Comparison of ENCODE assay signal across 15 cellular contexts in the genomic region with DNA sequence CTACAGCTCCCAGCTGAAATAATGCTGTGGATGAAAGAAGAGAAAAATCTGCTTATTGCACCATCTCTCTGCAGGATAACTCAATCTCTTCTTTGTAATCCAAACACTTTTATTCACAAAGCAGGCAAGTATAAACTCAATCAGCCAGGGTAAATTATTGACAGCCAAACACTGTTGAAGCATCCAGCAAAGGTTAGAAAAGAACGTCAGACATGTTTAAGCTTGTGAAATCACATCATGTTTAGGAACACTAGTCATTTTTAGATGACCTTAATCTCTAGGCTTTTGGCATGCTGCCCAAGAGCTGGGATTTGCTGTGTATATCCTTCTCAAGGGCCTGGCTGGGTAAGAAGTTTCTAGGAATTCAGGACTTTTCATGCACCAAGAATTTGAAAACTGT.
A peak's percentile ranks its signal among the peaks of the same experiment; 100 is the strongest.
DNase-seq lines count a peak whose midpoint lies in the region; ATAC-seq and TF ChIP-seq lines count a peak whose summit lies in the region.
"Had no signal": no experiment of that assay in that cellular context is flagged by ENCODE, and none has a peak within 500 bp of the region (broad histone marks: within the 10 kb centered on the region; RNA-seq: fewer than 3 reads in every experiment).

No MANE protein-coding gene starts in this region.

- no peak for DNase-seq in DND-41
- DNase-seq in NCI-H524 (lab: John Stamatoyannopoulos, UW): peak; percentile 61 to 88
- DNase-seq in choroid plexus epithelial cell (ENCODE audit: low read depth): peak; percentile 6
- DNase-seq in trophoblast cell: peak; percentile 94 to 99
- no peak for DNase-seq in omental fat pad (ENCODE audit: low spot score)
- DNase-seq in CD8-positive, alpha-beta T cell: no peak
- DNase-seq: activated CD4-positive, alpha-beta T cell treated with anti-CD3 and anti-CD28 coated beads, Interleukin-2, amount 50 U/mL, for 48 hours; amygdala; Karpas-422; NCI-H187; SHP77 treated with DMSO at 0.1 percent for 48 hours; stimulated activated naive CD4-positive, alpha-beta T cell treated with Interleukin-2 at 50 U/mL for 16 hours had no signal

- no peak overlapping the region for H4K8ac ChIP-seq in trophoblast cell (ENCODE audit: low read depth, low read length)

- H3K79me2 ChIP-seq in DND-41 (ENCODE audit: insufficient read depth, low read length) (no peaks in the 10 kb centered on the region), trophoblast cell (ENCODE audit: control insufficient read depth, insufficient read depth, low read length, poor library complexity) (no peaks in the 10 kb centered on the region)

- no peak overlapping the region for H3K27ac ChIP-seq in DND-41 (ENCODE audit: low read length)
- H3K27ac ChIP-seq in trophoblast cell (ENCODE audit: low read depth, low read length): no peak overlapping the region
- H3K27ac ChIP-seq in CD8-positive, alpha-beta T cell (ENCODE audit: low read depth, low read length): no peak overlapping the region

- H3K9me3 ChIP-seq in DND-41 (ENCODE audit: insufficient read depth, low read length, severe bottlenecking): peaks cover 13% of the 10 kb centered on the region
- H3K9me3 ChIP-seq in trophoblast cell (ENCODE audit: insufficient read depth, low read depth, low read length): no peaks in the 10 kb centered on the region
- H3K9me3 ChIP-seq in CD8-positive, alpha-beta T cell (ENCODE audit: low read length): no peaks in the 10 kb centered on the region

- no peak overlapping the region for H3K4ac ChIP-seq in trophoblast cell (ENCODE audit: low read depth, low read length)

- H3K4me1 ChIP-seq in DND-41 (ENCODE audit: insufficient read depth, low read length) (no peaks in the 10 kb centered on the region), trophoblast cell (ENCODE audit: control insufficient read depth in 1 of 2, insufficient read depth in 2 of 2, low read length in 2 of 2) (no peaks in the 10 kb centered on the region)
- no peaks in the 10 kb centered on the region for H3K4me1 ChIP-seq in CD8-positive, alpha-beta T cell (ENCODE audit: insufficient read depth, low read length)

- H2AK5ac ChIP-seq in trophoblast cell (ENCODE audit: low read length): no peak overlapping the region

- H3K4me3 ChIP-seq in DND-41 (ENCODE audit: low read depth in 1 of 2, low read length in 2 of 2): no peak overlapping the region
- H3K4me3 ChIP-seq in choroid plexus epithelial cell (ENCODE audit: low read depth, low read length): no peak overlapping the region
- no peak overlapping the region for H3K4me3 ChIP-seq in trophoblast cell (ENCODE audit: low read depth, low read length)
- H3K4me3 ChIP-seq in CD8-positive, alpha-beta T cell (ENCODE audit: low read depth, low read length): no peak overlapping the region

- H4K20me1 ChIP-seq in DND-41 (ENCODE audit: insufficient read depth, low read length): no peaks in the 10 kb centered on the region

- H3K79me1 ChIP-seq in trophoblast cell (ENCODE audit: low read length): no peaks in the 10 kb centered on the region

- CTCF ChIA-PET in CD8-positive, alpha-beta T cell (lab: Charles Lee): no interaction called here

- intact Hi-C loops in CD8-positive, alpha-beta T cell (cut with DNase I, micrococcal nuclease): no loop called here

- no peak overlapping the region for H2BK12ac ChIP-seq in trophoblast cell (ENCODE audit: low read length)

- H3K14ac ChIP-seq in trophoblast cell (ENCODE audit: low read length): no peak overlapping the region

- H4K12ac ChIP-seq in trophoblast cell (ENCODE audit: low read depth, low read length): no peak overlapping the region

- no peak overlapping the region for H2BK120ac ChIP-seq in trophoblast cell (ENCODE audit: insufficient read depth, low read length, poor library complexity)

- H3K27ac Mint-ChIP-seq in CD8-positive, alpha-beta T cell: no peak overlapping the region
- H3K27ac Mint-ChIP-seq: dendritic cell treated with granulocyte-macrophage colony-stimulating factor and Interleukin-4, amounts not matched to agents 40 ng/mL and 50 ng/mL, for 4 days had no signal

- no peak overlapping the region for H2BK5ac ChIP-seq in trophoblast cell (ENCODE audit: low read depth, low read length, poor library complexity)

- H3K36me3 ChIP-seq in DND-41 (ENCODE audit: insufficient read depth, low read length): no peaks in the 10 kb centered on the region
- no peaks in the 10 kb centered on the region for H3K36me3 ChIP-seq in trophoblast cell (ENCODE audit: control insufficient read depth in 1 of 2, insufficient read depth in 2 of 2, low read length in 2 of 2)
- no peaks in the 10 kb centered on the region for H3K36me3 ChIP-seq in CD8-positive, alpha-beta T cell (ENCODE audit: insufficient read depth, low read length)

- H2AFZ ChIP-seq in DND-41 (ENCODE audit: low read depth, low read length) (0 out of 2 replicates have a peak overlapping the region, but pooled peaks have one; percentile 21), trophoblast cell (ENCODE audit: insufficient read depth, low read length, poor library complexity) (no peak overlapping the region)

- ATAC-seq in DND-41 (ENCODE audit: insufficient read depth, low read depth): no peak
- ATAC-seq in omental fat pad (ENCODE audit: low FRiP score): no peak
- ATAC-seq in CD8-positive, alpha-beta T cell: no peak
- no peak for ATAC-seq in HG02970 (IDR thresholded peaks at IDR 0.05; ENCODE audit: low FRiP score, unreplicated experiment)
- no peak for ATAC-seq in GM19395 (IDR thresholded peaks at IDR 0.05; ENCODE audit: unreplicated experiment)

- H3K9ac ChIP-seq in DND-41 (ENCODE audit: low read depth, low read length): no peak overlapping the region
- H3K9ac ChIP-seq in trophoblast cell (ENCODE audit: low read length): no peak overlapping the region

- H3K4me2 ChIP-seq in DND-41 (ENCODE audit: insufficient read depth, low read length) (no peak overlapping the region), trophoblast cell (ENCODE audit: low read length) (no peak overlapping the region)

- H3K27me3 Mint-ChIP-seq in CD8-positive, alpha-beta T cell (ENCODE audit: low read depth): no peaks in the 10 kb centered on the region
- H3K27me3 Mint-ChIP-seq: dendritic cell treated with granulocyte-macrophage colony-stimulating factor and Interleukin-4, amounts not matched to agents 40 ng/mL and 50 ng/mL, for 4 days had no signal

- H3K9me3 Mint-ChIP-seq in CD8-positive, alpha-beta T cell: peaks cover 3% of the 10 kb centered on the region

- WGBS in trophoblast cell (ENCODE audit: extremely low coverage, insufficient coverage, insufficient read length): no CpG with 5 or more reads among the region's 1 CpG

- POLR2A ChIA-PET in CD8-positive, alpha-beta T cell (lab: Charles Lee): no interaction called here

- no peaks in the 10 kb centered on the region for H3K27me3 ChIP-seq in DND-41 (ENCODE audit: insufficient read depth, low read length, poor library complexity)
- no peaks in the 10 kb centered on the region for H3K27me3 ChIP-seq in trophoblast cell (ENCODE audit: insufficient read depth, low read length)
- no peaks in the 10 kb centered on the region for H3K27me3 ChIP-seq in CD8-positive, alpha-beta T cell (ENCODE audit: insufficient read depth, low read length)

- TF ChIP-seq CTCF in DND-41 (IDR thresholded peaks at IDR 0.05; ENCODE audit: borderline replicate concordance, extremely low read depth, low read length, poor library complexity, severe bottlenecking): no peak
- TF ChIP-seq CTCF in choroid plexus epithelial cell (conservative IDR thresholded peaks at IDR 0.05; ENCODE audit: low read depth, low read length): no peak
- TF ChIP-seq CTCF in omental fat pad (IDR thresholded peaks at IDR 0.05): no peak
- TF ChIP-seq CTCF in CD8-positive, alpha-beta T cell (IDR thresholded peaks at IDR 0.05): no peak

- H3K4me3 Mint-ChIP-seq in CD8-positive, alpha-beta T cell: no peak overlapping the region
- H3K4me3 Mint-ChIP-seq: dendritic cell treated with granulocyte-macrophage colony-stimulating factor and Interleukin-4, amounts not matched to agents 40 ng/mL and 50 ng/mL, for 4 days had no signal

- H3K4me1 Mint-ChIP-seq in CD8-positive, alpha-beta T cell (ENCODE audit: low read depth): no peaks in the 10 kb centered on the region

- no peak overlapping the region for H4K91ac ChIP-seq in trophoblast cell (ENCODE audit: low read depth, low read length)

- no peaks in the 10 kb centered on the region for H3K36me3 Mint-ChIP-seq in CD8-positive, alpha-beta T cell

- H3K23ac ChIP-seq in trophoblast cell (ENCODE audit: low read length): no peak overlapping the region

- H3K18ac ChIP-seq in trophoblast cell (ENCODE audit: low read length): no peak overlapping the region

Comparison
In these comparisons a context has a peak if more than half of its experiments do, and no peak if none do; other contexts are left out.
1. DNase-seq: peak in NCI-H524 (2 of 2), choroid plexus epithelial cell (single experiment) and trophoblast cell (2 of 2); none in DND-41 (single experiment), omental fat pad (single experiment) and CD8-positive, alpha-beta T cell (0 of 7).